In the genomic region with DNA sequence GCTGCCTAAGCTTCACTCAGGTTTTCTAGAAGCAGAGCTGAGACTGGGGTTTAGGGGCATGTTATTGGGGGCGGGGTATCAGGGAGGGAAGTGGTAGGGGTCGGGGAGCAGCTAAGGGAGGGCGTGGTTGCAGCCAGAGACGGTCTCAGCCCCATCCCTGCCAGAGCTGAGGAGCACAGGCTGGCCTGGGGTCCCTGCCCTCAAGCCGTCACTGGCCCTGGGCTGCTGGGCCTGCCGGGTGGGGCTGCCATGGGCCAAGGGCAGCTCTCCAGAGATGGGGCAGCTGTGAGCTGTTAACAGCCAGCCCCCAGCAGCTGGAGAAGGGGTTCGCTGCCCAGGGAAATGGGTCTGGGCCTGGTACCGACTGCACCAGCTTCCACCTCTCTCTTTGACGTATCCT, we compare ENCODE assay signal across 15 cellular contexts.
"Had no signal": no experiment of that assay in that cellular context is flagged by ENCODE, and none has a peak within 500 bp of the region (broad histone marks: within the 10 kb centered on the region; RNA-seq: fewer than 3 reads in every experiment).

No MANE protein-coding gene starts in this region.

- H3K4me1 ChIP-seq: esophagus squamous epithelium, gastroesophageal sphincter, thyroid gland had no signal

- H3K9me3 ChIP-seq: esophagus squamous epithelium, gastroesophageal sphincter, mucosa of descending colon, ovary, suprapubic skin, thyroid gland had no signal

- DNase-seq: esophagus squamous epithelium; foreskin fibroblast; immature natural killer cell; naive thymus-derived CD8-positive, alpha-beta T cell; right cardiac atrium; stimulated activated CD4-positive, alpha-beta T cell treated with anti-CD3 and anti-CD28 coated beads, Interleukin-4, amount 100 ng/mL, for 1 hour; stimulated activated CD8-positive, alpha-beta memory T cell treated with anti-CD3 and anti-CD28 coated beads, Interleukin-4, amount 100 ng/mL, for 48 hours; stimulated activated naive CD8-positive, alpha-beta T cell treated with anti-CD3 and anti-CD28 coated beads, Interleukin-15, Interleukin-2, amounts not matched to agents 100 U/mL and 50 U/mL, for 24 hours; thyroid gland had no signal

- H3K27me3 ChIP-seq: ovary, thyroid gland had no signal

- ATAC-seq: gastroesophageal sphincter; mucosa of descending colon; naive thymus-derived CD8-positive, alpha-beta T cell; right cardiac atrium; stimulated activated effector memory CD8-positive, alpha-beta T cell treated with anti-CD3 and anti-CD28 coated beads, Interleukin-12 subunit alpha, Interleukin-12 subunit beta, amount 100 ng/mL, for 72 hours; stimulated activated naive CD8-positive, alpha-beta T cell treated with anti-CD3 and anti-CD28 coated beads, Interleukin-15, Interleukin-2, amounts not matched to agents 100 U/mL and 50 U/mL, for 24 hours had no signal

- H3K4me3 ChIP-seq: esophagus squamous epithelium, gastroesophageal sphincter, mucosa of descending colon, ovary, smooth muscle cell, suprapubic skin, thyroid gland had no signal

- H3K36me3 ChIP-seq: esophagus squamous epithelium, gastroesophageal sphincter, ovary, suprapubic skin, thyroid gland had no signal

- H3K27ac ChIP-seq: esophagus squamous epithelium, gastroesophageal sphincter, ovary, suprapubic skin, thyroid gland had no signal
